2 cellular contexts compared by ENCODE assay signal in the genomic region with DNA sequence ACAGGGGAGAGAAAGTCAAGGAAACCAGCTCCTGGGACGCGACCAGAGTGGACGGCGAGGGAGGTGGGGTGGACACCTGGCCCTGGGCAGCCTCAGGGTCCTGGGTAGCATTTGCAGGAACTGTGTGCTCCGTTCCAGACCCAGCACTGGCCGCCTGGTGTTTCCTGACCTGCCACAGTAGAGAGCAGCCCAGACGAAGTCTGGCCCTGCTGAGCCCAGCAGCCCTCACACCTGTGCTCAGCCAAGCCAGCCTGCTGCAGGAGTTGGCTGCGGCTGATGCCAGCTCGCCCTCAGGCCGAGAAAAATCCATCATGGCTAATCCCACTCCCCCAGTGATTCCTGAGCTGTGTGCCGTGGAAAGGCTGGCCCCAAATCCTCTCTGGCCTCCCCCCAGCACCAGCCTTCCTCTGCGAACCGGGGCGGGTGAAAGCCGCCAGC.
TF ChIP-seq lines count a peak whose summit lies in the region.

No MANE protein-coding gene starts in this region.

TF ChIP-seq in GM23338, 12 proteins besides CTCF, POLR2A, EP300 and RAD21 (continued from another document):
- TF ChIP-seq ZNF331 (CRISPR knock-in tag; IDR thresholded peaks at IDR 0.05; ENCODE audit: low read depth) (no peak), EZH2 (IDR thresholded peaks at IDR 0.05; ENCODE audit: low read depth, unreplicated experiment) (no peak)

TF ChIP-seq in H1, 55 proteins besides CTCF, POLR2A, EP300 and RAD21 (continued from another document):
- TF ChIP-seq SIRT6 (IDR thresholded peaks at IDR 0.05; ENCODE audit: low read length) = no peak
- no peak for TF ChIP-seq SP4 (IDR thresholded peaks at IDR 0.05; ENCODE audit: low read length)
